In genomic region chr7:158261362-158262235, GRCh38 we compare ENCODE assay signal across 15 cellular contexts.
DNase-seq lines count a peak whose midpoint lies in the region; ATAC-seq and TF ChIP-seq lines count a peak whose summit lies in the region.
"Had no signal": no experiment of that assay in that cellular context is flagged by ENCODE, and none has a peak within 500 bp of the region (broad histone marks: within the 10 kb centered on the region; RNA-seq: fewer than 3 reads in every experiment).

No MANE protein-coding gene starts in this region.

- H3K4me3 Mint-ChIP-seq in natural killer cell treated with Interleukin-12 subunit alpha and Interleukin-12 subunit beta and Interleukin-15 and Interleukin-18, amount 100 ng/mL, for 72 hours = no peak overlapping the region
- no peak overlapping the region for H3K4me3 Mint-ChIP-seq in natural killer cell
- H3K4me3 Mint-ChIP-seq in endodermal cell = no peak overlapping the region
- H3K4me3 Mint-ChIP-seq in nephron progenitor cell = no peak overlapping the region
- H3K4me3 Mint-ChIP-seq: B cell; CD4-positive, alpha-beta memory T cell had no signal

- H3K27ac ChIP-seq in endodermal cell (ENCODE audit: low read depth, low read length) (no peak overlapping the region), tibial nerve (peak overlapping the region in 3 of 4 donors; percentile 31 to 78 (median 55))
- H3K27ac ChIP-seq: GM23248 had no signal

- TF ChIP-seq CTCF in natural killer cell (IDR thresholded peaks at IDR 0.05) (no peak), endodermal cell (conservative IDR thresholded peaks at IDR 0.05) (no peak), nephron progenitor cell (IDR thresholded peaks at IDR 0.05) (no peak), tibial nerve (IDR thresholded peaks at IDR 0.05) (no peak)

- no peaks in the 10 kb centered on the region for H3K36me3 Mint-ChIP-seq in natural killer cell treated with Interleukin-12 subunit alpha and Interleukin-12 subunit beta and Interleukin-15 and Interleukin-18, amount 100 ng/mL, for 72 hours
- H3K36me3 Mint-ChIP-seq in natural killer cell (no peaks in the 10 kb centered on the region), endodermal cell (ENCODE audit: low read depth) (no peaks in the 10 kb centered on the region), nephron progenitor cell (ENCODE audit: low read depth) (no peaks in the 10 kb centered on the region)
- H3K36me3 Mint-ChIP-seq: CD4-positive, alpha-beta memory T cell had no signal

- no peaks in the 10 kb centered on the region for H3K36me3 ChIP-seq in endodermal cell (ENCODE audit: control insufficient read depth, insufficient read depth, low read length)
- no peaks in the 10 kb centered on the region for H3K36me3 ChIP-seq in tibial nerve

- no peaks in the 10 kb centered on the region for H3K9me3 Mint-ChIP-seq in natural killer cell treated with Interleukin-12 subunit alpha and Interleukin-12 subunit beta and Interleukin-15 and Interleukin-18, amount 100 ng/mL, for 72 hours
- H3K9me3 Mint-ChIP-seq in natural killer cell = no peaks in the 10 kb centered on the region
- no peaks in the 10 kb centered on the region for H3K9me3 Mint-ChIP-seq in endodermal cell
- no peaks in the 10 kb centered on the region for H3K9me3 Mint-ChIP-seq in nephron progenitor cell

- intact Hi-C loops in natural killer cell (cut with micrococcal nuclease) = no loop called here

- no peak for TF ChIP-seq EP300 in tibial nerve (IDR thresholded peaks at IDR 0.05)

- no peak overlapping the region for H3K27ac Mint-ChIP-seq in natural killer cell treated with Interleukin-12 subunit alpha and Interleukin-12 subunit beta and Interleukin-15 and Interleukin-18, amount 100 ng/mL, for 72 hours
- H3K27ac Mint-ChIP-seq in natural killer cell = no peak overlapping the region
- no peak overlapping the region for H3K27ac Mint-ChIP-seq in endodermal cell
- peak overlapping the region; percentile 17 for H3K27ac Mint-ChIP-seq in nephron progenitor cell
- H3K27ac Mint-ChIP-seq: B cell; CD4-positive, alpha-beta memory T cell had no signal

- no peaks in the 10 kb centered on the region for H3K4me1 ChIP-seq in endodermal cell (ENCODE audit: control insufficient read depth, insufficient read depth, low read length)
- H3K4me1 ChIP-seq in tibial nerve = no peaks in the 10 kb centered on the region

- H3K9ac ChIP-seq in endodermal cell (ENCODE audit: extremely low read depth, low read length, poor library complexity, severe bottlenecking) = no peak overlapping the region
- H3K9ac ChIP-seq: GM23248 had no signal

- no peak for TF ChIP-seq POLR2A in tibial nerve (IDR thresholded peaks at IDR 0.05)

- no peaks in the 10 kb centered on the region for H3K27me3 Mint-ChIP-seq in natural killer cell treated with Interleukin-12 subunit alpha and Interleukin-12 subunit beta and Interleukin-15 and Interleukin-18, amount 100 ng/mL, for 72 hours
- H3K27me3 Mint-ChIP-seq in natural killer cell (ENCODE audit: low read depth in 2 of 2) (no peaks in the 10 kb centered on the region), endodermal cell (ENCODE audit: insufficient read depth) (no peaks in the 10 kb centered on the region), nephron progenitor cell (ENCODE audit: low read depth, poor library complexity) (peaks cover 3% of the 10 kb centered on the region)
- H3K27me3 Mint-ChIP-seq: B cell had no signal

- H3K4me3 ChIP-seq in endodermal cell (ENCODE audit: low read length) (peak overlapping the region; percentile 50), tibial nerve (no peak overlapping the region)
- H3K4me3 ChIP-seq: GM12878, GM23248 had no signal

- WGBS in endodermal cell (ENCODE audit: insufficient coverage in 1 of 2, insufficient read length in 1 of 2), 2 experiments = 88 to 89% methylated on average over 16 to 27 of the region's 27 CpGs
- 80 to 85% methylated on average over 25 of the region's 27 CpGs for WGBS in tibial nerve, 2 donors

- H3K4me1 Mint-ChIP-seq in natural killer cell treated with Interleukin-12 subunit alpha and Interleukin-12 subunit beta and Interleukin-15 and Interleukin-18, amount 100 ng/mL, for 72 hours (ENCODE audit: low read depth in 2 of 2) = no peaks in the 10 kb centered on the region
- H3K4me1 Mint-ChIP-seq in natural killer cell = no peaks in the 10 kb centered on the region
- no peaks in the 10 kb centered on the region for H3K4me1 Mint-ChIP-seq in endodermal cell
- H3K4me1 Mint-ChIP-seq in nephron progenitor cell = no peaks in the 10 kb centered on the region
- H3K4me1 Mint-ChIP-seq: B cell; CD4-positive, alpha-beta memory T cell had no signal

- DNase-seq in natural killer cell treated with Interleukin-12 subunit alpha and Interleukin-12 subunit beta and Interleukin-15 and Interleukin-18, amount 100 ng/mL, for 72 hours (ENCODE audit: low spot score) = peak; percentile 57
- no peak for DNase-seq in natural killer cell
- DNase-seq in endodermal cell = no peak
- no peak for DNase-seq in nephron progenitor cell
- no peak for DNase-seq in tibial nerve (ENCODE audit: low spot score in 2 of 2)
- DNase-seq in left lobe of liver (ENCODE audit: low spot score) = no peak
- DNase-seq in NCI-H345 treated with DMSO at 0.1 percent for 48 hours (lab: John Stamatoyannopoulos, UW; ENCODE audit: unreplicated experiment) = no peak
- DNase-seq: C1 segment of cervical spinal cord; CD4-positive, alpha-beta memory T cell; DMS79; GM23248; H7 had no signal

- ATAC-seq in natural killer cell treated with Interleukin-12 subunit alpha and Interleukin-12 subunit beta and Interleukin-15 and Interleukin-18, amount 100 ng/mL, for 72 hours = no peak
- ATAC-seq in natural killer cell = no peak
- ATAC-seq in GM18502 (IDR thresholded peaks at IDR 0.05; ENCODE audit: poor library complexity, unreplicated experiment) = no peak
- no peak for ATAC-seq in left lobe of liver
- ATAC-seq: GM12878 had no signal

- no peaks in the 10 kb centered on the region for H3K27me3 ChIP-seq in endodermal cell (ENCODE audit: control insufficient read depth, insufficient read depth, low read length, poor library complexity, severe bottlenecking)
- no peaks in the 10 kb centered on the region for H3K27me3 ChIP-seq in tibial nerve

- H3K9me3 ChIP-seq in endodermal cell (ENCODE audit: control insufficient read depth, low read length) (peaks cover 77% of the 10 kb centered on the region), tibial nerve (peaks cover 0 to 9% (median 0%) of the 10 kb centered on the region in 4 donors)
